ENCODE assay signal across 30 cellular contexts in genomic region chr12:56311003-56311402, GRCh38. TPM values are rescaled to one million over a fixed set of nuclear protein-coding genes. Genes with fewer than 3 reads are reported as not detected.
DNase-seq lines count a peak whose midpoint lies in the region; ATAC-seq, FAIRE-seq and TF ChIP-seq lines count a peak whose summit lies in the region.
"Had no signal": no experiment of that assay in that cellular context is flagged by ENCODE, and none has a peak within 500 bp of the region (broad histone marks: within the 10 kb centered on the region; RNA-seq: fewer than 3 reads in every experiment).

No MANE protein-coding gene starts in this region.

- H3K4me1 Mint-ChIP-seq in activated naive CD8-positive, alpha-beta T cell treated with anti-CD3 and anti-CD28 coated beads, Interleukin-2, amount 10 ng/mL, durations not matched to agents 7 days and 5 days: peaks cover 7% of the 10 kb centered on the region
- peaks cover 10% of the 10 kb centered on the region for H3K4me1 Mint-ChIP-seq in activated naive CD8-positive, alpha-beta T cell treated with anti-CD3 and anti-CD28 coated beads for 36 hours
- peaks cover 16% of the 10 kb centered on the region for H3K4me1 Mint-ChIP-seq in stimulated activated effector memory CD8-positive, alpha-beta T cell treated with anti-CD3 and anti-CD28 coated beads, Interleukin-12 subunit alpha, Interleukin-12 subunit beta, amount 100 ng/mL, for 72 hours

- H3K4me1 ChIP-seq in Peyer's patch: peaks cover 0 to 9% (median 6%) of the 10 kb centered on the region in 4 donors

- H3K9me3 ChIP-seq in Peyer's patch: no peaks in the 10 kb centered on the region

- no peak overlapping the region for H3K4me3 Mint-ChIP-seq in activated naive CD8-positive, alpha-beta T cell treated with anti-CD3 and anti-CD28 coated beads, Interleukin-2, amount 10 ng/mL, durations not matched to agents 7 days and 5 days
- H3K4me3 Mint-ChIP-seq in activated naive CD8-positive, alpha-beta T cell treated with anti-CD3 and anti-CD28 coated beads for 36 hours: no peak overlapping the region
- no peak overlapping the region for H3K4me3 Mint-ChIP-seq in stimulated activated effector memory CD8-positive, alpha-beta T cell treated with anti-CD3 and anti-CD28 coated beads, Interleukin-12 subunit alpha, Interleukin-12 subunit beta, amount 100 ng/mL, for 72 hours
- H3K4me3 Mint-ChIP-seq: B cell; CD8-positive, alpha-beta T cell; T-helper 1 cell treated with Interleukin-12 subunit alpha and Interleukin-12 subunit beta and Interleukin-4 antibody, amounts not matched to agents 30 μg/mL and 1 μg/mL, for 36 hours had no signal

- no peak overlapping the region for H3K4me3 ChIP-seq in Peyer's patch
- H3K4me3 ChIP-seq: PC-9, SK-N-MC had no signal

- no peak for TF ChIP-seq CTCF in Peyer's patch (IDR thresholded peaks at IDR 0.05)

- no peak for DNase-seq in activated naive CD8-positive, alpha-beta T cell treated with anti-CD3 and anti-CD28 coated beads, Interleukin-2, amount 10 ng/mL, durations not matched to agents 7 days and 5 days
- DNase-seq in activated naive CD8-positive, alpha-beta T cell treated with anti-CD3 and anti-CD28 coated beads for 36 hours: no peak
- no peak for DNase-seq in stimulated activated effector memory CD8-positive, alpha-beta T cell treated with anti-CD3 and anti-CD28 coated beads, Interleukin-12 subunit alpha, Interleukin-12 subunit beta, amount 100 ng/mL, for 72 hours (ENCODE audit: low spot score in 2 of 2)
- DNase-seq in Peyer's patch: no peak
- no peak for DNase-seq in HTR-8/SVneo (ENCODE audit: insufficient read length, low spot score)
- DNase-seq: CD8-positive, alpha-beta T cell; DMS 273 treated with DMSO at 0.1 percent for 48 hours; DMS79; EL; GDM1; KBM-7; MV-4-11; NCI-H1105; NCI-H1436 treated with DMSO at 0.1 percent for 48 hours; NCI-H187 treated with DMSO at 0.1 percent for 48 hours; NCI-H2171 treated with DMSO at 0.1 percent for 48 hours; NCI-H524; NCI-H748 treated with DMSO at 0.1 percent for 48 hours; PC-9; SIG-M5; SW 1271 had no signal

- H3K27me3 ChIP-seq in Peyer's patch: no peaks in the 10 kb centered on the region

- no peak for ATAC-seq in activated naive CD8-positive, alpha-beta T cell treated with anti-CD3 and anti-CD28 coated beads, Interleukin-2, amount 10 ng/mL, durations not matched to agents 7 days and 5 days (ENCODE audit: low read depth)
- ATAC-seq in stimulated activated effector memory CD8-positive, alpha-beta T cell treated with anti-CD3 and anti-CD28 coated beads, Interleukin-12 subunit alpha, Interleukin-12 subunit beta, amount 100 ng/mL, for 72 hours: no peak
- ATAC-seq: CD8-positive, alpha-beta T cell had no signal

- H3K9me3 Mint-ChIP-seq in activated naive CD8-positive, alpha-beta T cell treated with anti-CD3 and anti-CD28 coated beads, Interleukin-2, amount 10 ng/mL, durations not matched to agents 7 days and 5 days: no peaks in the 10 kb centered on the region
- no peaks in the 10 kb centered on the region for H3K9me3 Mint-ChIP-seq in activated naive CD8-positive, alpha-beta T cell treated with anti-CD3 and anti-CD28 coated beads for 36 hours
- H3K9me3 Mint-ChIP-seq in stimulated activated effector memory CD8-positive, alpha-beta T cell treated with anti-CD3 and anti-CD28 coated beads, Interleukin-12 subunit alpha, Interleukin-12 subunit beta, amount 100 ng/mL, for 72 hours: no peaks in the 10 kb centered on the region
- H3K9me3 Mint-ChIP-seq: CD8-positive, alpha-beta T cell; T-helper 1 cell treated with Interleukin-12 subunit alpha and Interleukin-12 subunit beta and Interleukin-4 antibody, amounts not matched to agents 30 μg/mL and 1 μg/mL, for 36 hours had no signal

- H3K27ac Mint-ChIP-seq in activated naive CD8-positive, alpha-beta T cell treated with anti-CD3 and anti-CD28 coated beads, Interleukin-2, amount 10 ng/mL, durations not matched to agents 7 days and 5 days: peak overlapping the region; percentile 39
- no peak overlapping the region for H3K27ac Mint-ChIP-seq in activated naive CD8-positive, alpha-beta T cell treated with anti-CD3 and anti-CD28 coated beads for 36 hours
- H3K27ac Mint-ChIP-seq in stimulated activated effector memory CD8-positive, alpha-beta T cell treated with anti-CD3 and anti-CD28 coated beads, Interleukin-12 subunit alpha, Interleukin-12 subunit beta, amount 100 ng/mL, for 72 hours: peak overlapping the region; percentile 80
- H3K27ac Mint-ChIP-seq: B cell; CD8-positive, alpha-beta T cell; T-helper 1 cell treated with Interleukin-12 subunit alpha and Interleukin-12 subunit beta and Interleukin-4 antibody, amounts not matched to agents 30 μg/mL and 1 μg/mL, for 36 hours had no signal

- peaks cover 0 to 73% (median 0%) of the 10 kb centered on the region in 3 donors for H3K36me3 ChIP-seq in Peyer's patch

- peaks cover 8% of the 10 kb centered on the region for H3K36me3 Mint-ChIP-seq in activated naive CD8-positive, alpha-beta T cell treated with anti-CD3 and anti-CD28 coated beads, Interleukin-2, amount 10 ng/mL, durations not matched to agents 7 days and 5 days
- H3K36me3 Mint-ChIP-seq in activated naive CD8-positive, alpha-beta T cell treated with anti-CD3 and anti-CD28 coated beads for 36 hours: peaks cover 23% of the 10 kb centered on the region
- H3K36me3 Mint-ChIP-seq in stimulated activated effector memory CD8-positive, alpha-beta T cell treated with anti-CD3 and anti-CD28 coated beads, Interleukin-12 subunit alpha, Interleukin-12 subunit beta, amount 100 ng/mL, for 72 hours: peaks cover 98% of the 10 kb centered on the region

- no peak for FAIRE-seq in HTR-8/SVneo (lab: Jason Lieb, UNC)
- FAIRE-seq: A204.1, GM12892, GM19239 had no signal

- no peak overlapping the region for H3K27ac ChIP-seq in Peyer's patch
- H3K27ac ChIP-seq: C4-2B, PC-9 had no signal

- no peak for TF ChIP-seq POLR2A in Peyer's patch (IDR thresholded peaks at IDR 0.05)

- H3K27me3 Mint-ChIP-seq in activated naive CD8-positive, alpha-beta T cell treated with anti-CD3 and anti-CD28 coated beads, Interleukin-2, amount 10 ng/mL, durations not matched to agents 7 days and 5 days: no peaks in the 10 kb centered on the region
- H3K27me3 Mint-ChIP-seq in activated naive CD8-positive, alpha-beta T cell treated with anti-CD3 and anti-CD28 coated beads for 36 hours: no peaks in the 10 kb centered on the region
- H3K27me3 Mint-ChIP-seq: B cell had no signal

- POLR2A ChIA-PET in activated naive CD8-positive, alpha-beta T cell treated with anti-CD3 and anti-CD28 coated beads, Interleukin-2, amount 10 ng/mL, durations not matched to agents 7 days and 5 days (lab: Charles Lee): interaction anchor here (0.6 to 1.7 kb wide), 3 partner anchors 9 to 49 kb away, joined by 3 to 8 read pairs (median 5); partner anchors contain the start of gene STAT2

TF ChIP-seq in PFSK-1, 5 proteins besides CTCF, POLR2A, EP300 and RAD21:
- TF ChIP-seq SIN3A (IDR thresholded peaks at IDR 0.05; ENCODE audit: borderline replicate concordance, insufficient read depth, low read length) (no peak), TAF1 (IDR thresholded peaks at IDR 0.05; ENCODE audit: borderline replicate concordance, insufficient read depth, low read length) (no peak), POLR2AphosphoS5 (IDR thresholded peaks at IDR 0.05; ENCODE audit: low read depth, low read length) (peak; percentile 49; the same call in 1 of the 2 replicates), FOXP2 (optimal IDR thresholded peaks at IDR 0.05; ENCODE audit: borderline replicate concordance, extremely low read depth, extremely low read length, insufficient read depth) (no peak)

RNA-seq across cellular contexts. Expression of gene CNPY2, which starts 4.8 kb away (rescaled TPM):
- total RNA-seq in activated naive CD8-positive, alpha-beta T cell treated with anti-CD3 and anti-CD28 coated beads, Interleukin-2, amount 10 ng/mL, durations not matched to agents 7 days and 5 days: 10 to 100 TPM; 85.6 to 89.0 TPM
- total RNA-seq in activated naive CD8-positive, alpha-beta T cell treated with anti-CD3 and anti-CD28 coated beads for 36 hours: 100 to 1,000 TPM; 133 to 142 TPM
- 89.1 TPM for polyA plus RNA-seq in PFSK-1 (2012; ENCODE audit: insufficient read length, low read depth)
- 100 to 1,000 TPM in 2 of 4 donors, 10 to 100 TPM in 2; 72.5 to 131 (median 91.0) TPM for total RNA-seq in Peyer's patch

RNA-seq across cellular contexts. Expression of gene CS, which starts 10.9 kb away (rescaled TPM):
- total RNA-seq in activated naive CD8-positive, alpha-beta T cell treated with anti-CD3 and anti-CD28 coated beads, Interleukin-2, amount 10 ng/mL, durations not matched to agents 7 days and 5 days: 100 to 1,000 TPM; 165 to 176 TPM
- total RNA-seq in activated naive CD8-positive, alpha-beta T cell treated with anti-CD3 and anti-CD28 coated beads for 36 hours: 100 to 1,000 TPM; 288 to 311 TPM
- polyA plus RNA-seq in PFSK-1 (2012; ENCODE audit: insufficient read length, low read depth): 328 TPM
- total RNA-seq in Peyer's patch: 100 to 1,000 TPM; 184 to 228 (median 203) TPM

RNA-seq across cellular contexts. Expression of gene PAN2, which starts 22.8 kb away (rescaled TPM):
- 100 to 1,000 TPM; 106 to 115 TPM for total RNA-seq in activated naive CD8-positive, alpha-beta T cell treated with anti-CD3 and anti-CD28 coated beads, Interleukin-2, amount 10 ng/mL, durations not matched to agents 7 days and 5 days
- 10 to 100 TPM; 32.3 to 34.5 TPM for total RNA-seq in activated naive CD8-positive, alpha-beta T cell treated with anti-CD3 and anti-CD28 coated beads for 36 hours
- 19.3 TPM for polyA plus RNA-seq in PFSK-1 (2012; ENCODE audit: insufficient read length, low read depth)
- 100 to 1,000 TPM in 2 of 4 donors, 10 to 100 TPM in 2; 82.5 to 114 (median 95.4) TPM for total RNA-seq in Peyer's patch

RNA-seq across cellular contexts. Expression of gene IL23A, which starts 27.7 kb away (rescaled TPM):
- total RNA-seq in activated naive CD8-positive, alpha-beta T cell treated with anti-CD3 and anti-CD28 coated beads, Interleukin-2, amount 10 ng/mL, durations not matched to agents 7 days and 5 days: 10 to 100 TPM; 10.2 to 10.9 TPM
- total RNA-seq in activated naive CD8-positive, alpha-beta T cell treated with anti-CD3 and anti-CD28 coated beads for 36 hours: 10 to 100 TPM; 20.9 to 22.9 TPM
- polyA plus RNA-seq in PFSK-1 (2012; ENCODE audit: insufficient read length, low read depth): not detected
- total RNA-seq in Peyer's patch: 1 to 10 TPM in 2 of 4 donors, not detected in 2; 3.1 to 5.8 TPM
- total RNA-seq: H4 had no signal

RNA-seq across cellular contexts. Expression of gene COQ10A, which starts 44.3 kb away (rescaled TPM):
- 10 to 100 TPM; 23.3 to 26.0 TPM for total RNA-seq in activated naive CD8-positive, alpha-beta T cell treated with anti-CD3 and anti-CD28 coated beads, Interleukin-2, amount 10 ng/mL, durations not matched to agents 7 days and 5 days
- total RNA-seq in activated naive CD8-positive, alpha-beta T cell treated with anti-CD3 and anti-CD28 coated beads for 36 hours: 10 to 100 TPM in 1 of 2 experiments, 1 to 10 TPM in 1; 9.5 to 10.6 TPM
- polyA plus RNA-seq in PFSK-1 (2012; ENCODE audit: insufficient read length, low read depth): 13.5 TPM
- 10 to 100 TPM in 2 of 4 donors, 1 to 10 TPM in 2; 9.1 to 14.8 (median 11.8) TPM for total RNA-seq in Peyer's patch
